Comparison of ENCODE assay signal across 23 cellular contexts in genomic region chr9:14746655-14747054, GRCh38. TPM values are rescaled to one million over a fixed set of nuclear protein-coding genes. Genes with fewer than 3 reads are reported as not detected.
DNase-seq lines count a peak whose midpoint lies in the region; ATAC-seq and TF ChIP-seq lines count a peak whose summit lies in the region.
"Had no signal": no experiment of that assay in that cellular context is flagged by ENCODE, and none has a peak within 500 bp of the region (broad histone marks: within the 10 kb centered on the region; RNA-seq: fewer than 3 reads in every experiment).

No MANE protein-coding gene starts in this region.

- DNase-seq in NCI-H69 (lab: John Stamatoyannopoulos, UW) (peak; percentile 28), endodermal cell (no peak), glomerular endothelial cell (ENCODE audit: extremely low read depth, low read depth, low spot score) (peak; percentile 77), smooth muscle cell (lab: John Stamatoyannopoulos, UW; ENCODE audit: unreplicated experiment) (no peak), body of pancreas (no peak), T-helper 2 cell (no peak)
- DNase-seq: CD4-positive, CD25-positive, alpha-beta regulatory T cell; EL; GF-D8; GOT3; MG63; NCI-H1417; NCI-H187; NCI-H446 treated with DMSO at 0.1 percent for 48 hours; NCI-H526 treated with DMSO at 0.1 percent for 48 hours; PC-9; SIG-M5; SK-N-SH had no signal

- H4K20me1 ChIP-seq in smooth muscle cell (ENCODE audit: low read depth): no peaks in the 10 kb centered on the region

- no peak overlapping the region for H2AFZ ChIP-seq in smooth muscle cell (ENCODE audit: low read depth)
- H2AFZ ChIP-seq: PC-9 had no signal

- peak overlapping the region; percentile 90 for H3K9ac ChIP-seq in endodermal cell (ENCODE audit: extremely low read depth, low read length, poor library complexity, severe bottlenecking)
- H3K9ac ChIP-seq in smooth muscle cell (ENCODE audit: low read depth): no peak overlapping the region
- H3K9ac ChIP-seq: SK-N-SH had no signal

- 36 to 40% methylated on average over 1 to 3 of the region's 3 CpGs for WGBS in endodermal cell (ENCODE audit: insufficient coverage in 1 of 2, insufficient read length in 1 of 2), 2 experiments
- 92% methylated on average over 3 of the region's 3 CpGs for WGBS in smooth muscle cell (ENCODE audit: low lambda C conversion rate)
- 88% methylated on average over 3 of the region's 3 CpGs for WGBS in body of pancreas, 2 donors

- peaks cover 31% of the 10 kb centered on the region for H3K36me3 ChIP-seq in endodermal cell (ENCODE audit: control insufficient read depth, insufficient read depth, low read length)
- H3K36me3 ChIP-seq in smooth muscle cell (ENCODE audit: low read depth): peaks cover 4% of the 10 kb centered on the region
- H3K36me3 ChIP-seq in body of pancreas (replicated peaks in 1 of 2; ENCODE audit: insufficient read depth in 1 of 2, low read depth in 2 of 2): peaks cover 0 to 2% of the 10 kb centered on the region in 2 donors
- H3K36me3 ChIP-seq: MG63 had no signal

- peak overlapping the region; percentile 36 for H3K27ac ChIP-seq in endodermal cell (ENCODE audit: low read depth, low read length)
- peak overlapping the region; percentile 20 for H3K27ac ChIP-seq in smooth muscle cell (ENCODE audit: low read depth)
- H3K27ac ChIP-seq in body of pancreas: no peak overlapping the region
- H3K27ac ChIP-seq: PC-9 had no signal

- H3K9me3 Mint-ChIP-seq in endodermal cell: peaks cover 3% of the 10 kb centered on the region

- peaks cover 72% of the 10 kb centered on the region for H3K4me1 Mint-ChIP-seq in endodermal cell

- H3K9me3 ChIP-seq in endodermal cell (ENCODE audit: control insufficient read depth, low read length) (no peaks in the 10 kb centered on the region), smooth muscle cell (replicated peaks; ENCODE audit: low read depth) (no peaks in the 10 kb centered on the region), body of pancreas (no peaks in the 10 kb centered on the region)
- H3K9me3 ChIP-seq: MG63, SK-N-SH had no signal

- TF ChIP-seq CTCF in endodermal cell (conservative IDR thresholded peaks at IDR 0.05) (no peak), smooth muscle cell (IDR thresholded peaks at IDR 0.05; ENCODE audit: borderline replicate concordance, insufficient read depth, poor library complexity, severe bottlenecking) (no peak), body of pancreas (IDR thresholded peaks at IDR 0.05) (no peak)

- H3K4me1 ChIP-seq in endodermal cell (ENCODE audit: control insufficient read depth, insufficient read depth, low read length) (peaks cover 16% of the 10 kb centered on the region), smooth muscle cell (ENCODE audit: low read depth) (no peaks in the 10 kb centered on the region), body of pancreas (no peaks in the 10 kb centered on the region)

- ATAC-seq in body of pancreas (no peak), HG03108 (IDR thresholded peaks at IDR 0.05; ENCODE audit: unreplicated experiment) (no peak)
- ATAC-seq: HepG2, K562 had no signal

- H3K79me2 ChIP-seq in smooth muscle cell (ENCODE audit: low read depth): no peaks in the 10 kb centered on the region

- peak overlapping the region; percentile 96 for H3K27ac Mint-ChIP-seq in endodermal cell
- H3K27ac Mint-ChIP-seq: CD4-positive, CD25-positive, alpha-beta regulatory T cell had no signal

- intact Hi-C loops in body of pancreas (cut with DNase I): no loop called here

- no peaks in the 10 kb centered on the region for H3F3A ChIP-seq in smooth muscle cell (ENCODE audit: low read depth)

- H3K36me3 Mint-ChIP-seq in endodermal cell (ENCODE audit: low read depth): peaks cover 3% of the 10 kb centered on the region
- H3K36me3 Mint-ChIP-seq: CD4-positive, CD25-positive, alpha-beta regulatory T cell had no signal

- H3K27me3 ChIP-seq in endodermal cell (ENCODE audit: control insufficient read depth, insufficient read depth, low read length, poor library complexity, severe bottlenecking) (no peaks in the 10 kb centered on the region), smooth muscle cell (ENCODE audit: low read depth) (no peaks in the 10 kb centered on the region), body of pancreas (no peaks in the 10 kb centered on the region)

- no peak for TF ChIP-seq POLR2A in body of pancreas (IDR thresholded peaks at IDR 0.05)

- no peak overlapping the region for H3K4me2 ChIP-seq in smooth muscle cell
- H3K4me2 ChIP-seq: PC-9, SK-N-SH had no signal

- H3K4me3 Mint-ChIP-seq in endodermal cell: peak overlapping the region; percentile 67
- H3K4me3 Mint-ChIP-seq: CD4-positive, CD25-positive, alpha-beta regulatory T cell had no signal

- H3K27me3 Mint-ChIP-seq in endodermal cell (ENCODE audit: insufficient read depth): no peaks in the 10 kb centered on the region

- H3K4me3 ChIP-seq in endodermal cell (ENCODE audit: low read length): peak overlapping the region; percentile 91
- H3K4me3 ChIP-seq in smooth muscle cell: no peak overlapping the region
- no peak overlapping the region for H3K4me3 ChIP-seq in body of pancreas
- H3K4me3 ChIP-seq: K562, MG63, PC-9 had no signal

RNA-seq across cellular contexts. Expression of gene CER1, which starts 24.1 kb away (rescaled TPM):
- total RNA-seq in endodermal cell (1,000 to 10,000 TPM in 1 of 2 donors, 100 to 1,000 TPM in 1; 694 to 2,562 TPM), glomerular endothelial cell (not detected in 2 replicates), smooth muscle cell (1.6 and 1.7 TPM in 2 replicates), body of pancreas (1 to 10 TPM in 1 of 2 donors, not detected in 1; 2.0 TPM)
- polyA plus RNA-seq in endodermal cell (2013, experiment 1 of 2): 848 TPM
- polyA plus RNA-seq in endodermal cell (2013, experiment 2 of 2): 1,218 TPM
- not detected in 2 replicates for polyA plus RNA-seq in smooth muscle cell
- total RNA-seq: CD4-positive, CD25-positive, alpha-beta regulatory T cell; HepG2; K562; LHCN-M2; PC-9 had no signal
- polyA plus RNA-seq: BJ; CD4-positive, CD25-positive, alpha-beta regulatory T cell; K562; SK-N-SH had no signal

RNA-seq across cellular contexts. Expression of gene ZDHHC21, which starts 53.4 kb away (rescaled TPM):
- 10 to 100 TPM; 17.1 to 18.6 TPM for total RNA-seq in endodermal cell
- polyA plus RNA-seq in endodermal cell (2013, experiment 1 of 2): 10.9 TPM
- 10.8 TPM for polyA plus RNA-seq in endodermal cell (2013, experiment 2 of 2)
- 14.1 and 20.1 TPM in 2 replicates for total RNA-seq in glomerular endothelial cell
- total RNA-seq in smooth muscle cell: 8.9 and 9.0 TPM in 2 replicates
- 1.3 TPM in 2 replicates for polyA plus RNA-seq in smooth muscle cell
- 10 to 100 TPM in 1 of 2 donors, 1 to 10 TPM in 1; 9.6 to 67.6 TPM for total RNA-seq in body of pancreas

Comparison
In these comparisons a context has a peak if more than half of its experiments do, and no peak if none do; other contexts are left out.
1. DNase-seq: peak in NCI-H69 (single experiment) and glomerular endothelial cell (single experiment); none in endodermal cell (single experiment), smooth muscle cell (single experiment), body of pancreas (0 of 4) and T-helper 2 cell (0 of 5).
2. H3K27ac ChIP-seq: peak in endodermal cell (single experiment) and smooth muscle cell (single experiment); none in body of pancreas (0 of 4).
3. RNA of gene CER1, which starts 24.1 kb away (total RNA-seq): 694 to 2,562 TPM in endodermal cell; 2.0 TPM in body of pancreas, 1.6 to 1.7 TPM in smooth muscle cell and not detected in glomerular endothelial cell; every median in the first group is over 100 times any median in the second.